ENCODE assay signal across 1 cellular context in the genomic region with DNA sequence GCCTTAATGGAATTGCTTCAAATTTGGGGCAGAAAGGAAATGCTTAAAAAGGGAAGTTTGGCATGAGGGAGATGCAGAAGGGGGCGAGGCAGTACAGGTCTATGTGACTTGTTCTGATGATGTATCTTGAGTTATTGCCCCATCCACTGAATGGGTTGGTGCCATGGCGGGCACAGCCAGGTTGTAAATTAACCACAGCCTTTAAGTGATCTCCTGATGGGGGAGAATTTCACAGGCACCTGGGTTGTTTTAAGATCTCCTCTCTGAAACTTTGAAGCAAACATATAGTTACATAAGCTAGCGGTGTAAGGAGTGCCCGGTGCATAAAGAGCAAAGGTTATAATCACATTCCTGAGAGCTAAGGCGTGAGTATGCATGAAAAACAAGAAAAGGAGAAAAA.
TF ChIP-seq lines count a peak whose summit lies in the region.

No MANE protein-coding gene starts in this region.

TF ChIP-seq in A549, 52 proteins besides CTCF, POLR2A, EP300 and RAD21 (continued from another document):
- TF ChIP-seq, protein P1, sequence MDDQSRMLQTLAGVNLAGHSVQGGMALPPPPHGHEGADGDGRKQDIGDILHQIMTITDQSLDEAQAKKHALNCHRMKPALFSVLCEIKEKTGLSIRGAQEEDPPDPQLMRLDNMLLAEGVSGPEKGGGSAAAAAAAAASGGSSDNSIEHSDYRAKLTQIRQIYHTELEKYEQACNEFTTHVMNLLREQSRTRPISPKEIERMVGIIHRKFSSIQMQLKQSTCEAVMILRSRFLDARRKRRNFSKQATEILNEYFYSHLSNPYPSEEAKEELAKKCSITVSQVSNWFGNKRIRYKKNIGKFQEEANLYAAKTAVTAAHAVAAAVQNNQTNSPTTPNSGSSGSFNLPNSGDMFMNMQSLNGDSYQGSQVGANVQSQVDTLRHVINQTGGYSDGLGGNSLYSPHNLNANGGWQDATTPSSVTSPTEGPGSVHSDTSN (IDR thresholded peaks at IDR 0.05) = no peak
TF ChIP-seq in A549: peak in this region for 0.
